Comparison of ENCODE assay signal across 23 cellular contexts in genomic region chr17:8066841-8067775, GRCh38. TPM values are rescaled to one million over a fixed set of nuclear protein-coding genes. Genes with fewer than 3 reads are reported as not detected.
DNase-seq lines count a peak whose midpoint lies in the region; ATAC-seq, FAIRE-seq and TF ChIP-seq lines count a peak whose summit lies in the region.
"Had no signal": no experiment of that assay in that cellular context is flagged by ENCODE, and none has a peak within 500 bp of the region (broad histone marks: within the 10 kb centered on the region; RNA-seq: fewer than 3 reads in every experiment).

No MANE protein-coding gene starts in this region.

- H3K4me1 ChIP-seq in foreskin keratinocyte (no peaks in the 10 kb centered on the region), adrenal gland (replicated peaks in 1 of 2) (no peaks in the 10 kb centered on the region)

- 75 to 79% (median 77%) methylated on average over 7 to 15 of the region's 15 CpGs for WGBS in adrenal gland, 4 donors

- ATAC-seq in foreskin keratinocyte, result peak; percentile 45
- ATAC-seq: GM12878 had no signal

- no peak for FAIRE-seq in GM12892 (lab: Jason Lieb, UNC)
- FAIRE-seq: GM12878 had no signal

- intact Hi-C loops in posterior vena cava (cut with DNase I), result no loop called here
- intact Hi-C loops in adrenal gland (cut with DNase I), result no loop called here

- peaks cover 52% of the 10 kb centered on the region for H3K27me3 ChIP-seq in H7 (ENCODE audit: control insufficient read depth, insufficient read depth, low read length)
- H3K27me3 ChIP-seq in foreskin keratinocyte, result peaks cover 66% of the 10 kb centered on the region
- peaks cover 15% of the 10 kb centered on the region for H3K27me3 ChIP-seq in adrenal gland

- H3K27ac ChIP-seq in VCaP, result peak overlapping the region; percentile 61
- no peak overlapping the region for H3K27ac ChIP-seq in foreskin keratinocyte
- no peak overlapping the region for H3K27ac ChIP-seq in adrenal gland
- H3K27ac ChIP-seq: GM23248, HL-60 had no signal

- no peak overlapping the region for H3K4me3 ChIP-seq in H7 (ENCODE audit: insufficient read depth, low read depth, low read length)
- no peak overlapping the region for H3K4me3 ChIP-seq in adrenal gland
- H3K4me3 ChIP-seq: BLaER1 treated with 17β-estradiol and CSF1 and Interleukin-3, amounts not matched to agents 10 nM and 100 nM; GM12878; GM23248; MG63; Peyer's patch had no signal

- TF ChIP-seq POLR2A in adrenal gland (IDR thresholded peaks at IDR 0.05) (no peak), GM12892 (IDR thresholded peaks at IDR 0.05; ENCODE audit: low read depth, low read length) (no peak)

- no peaks in the 10 kb centered on the region for H3K9me3 ChIP-seq in adrenal gland (replicated peaks in 1 of 3)
- H3K9me3 ChIP-seq: BLaER1 treated with 17β-estradiol and CSF1 and Interleukin-3, amounts not matched to agents 10 nM and 100 nM; MG63; Peyer's patch had no signal

- TF ChIP-seq CTCF in VCaP (conservative IDR thresholded peaks at IDR 0.05), result no peak
- TF ChIP-seq CTCF in foreskin keratinocyte (conservative IDR thresholded peaks at IDR 0.05), result no peak
- no peak for TF ChIP-seq CTCF in adrenal gland (IDR thresholded peaks at IDR 0.05)

- peak; percentile 67 for DNase-seq in H7
- peak in 1 of 2 donors; percentile 58 for DNase-seq in foreskin keratinocyte
- DNase-seq in posterior vena cava (ENCODE audit: low spot score), result peak; percentile 58
- no peak for DNase-seq in adrenal gland
- DNase-seq in stimulated activated CD4-positive, alpha-beta T cell treated with anti-CD3 and anti-CD28 coated beads, Interleukin-4, amount 100 ng/mL, for 1 hour, result no peak
- DNase-seq in AML-193 (lab: John Stamatoyannopoulos, UW), result no peak
- DNase-seq in GM12892 (ENCODE audit: insufficient read length), result no peak
- DNase-seq: DMS 273 treated with DMSO at 0.1 percent for 48 hours, GM23248, HFFc6, KG1, MG63, NCI-H1092 treated with DMSO at 0.1 percent for 48 hours, NCI-H1694, NCI-H2171, NCI-H774, Peyer's patch, SHP77 treated with DMSO at 0.1 percent for 48 hours had no signal

- H3K36me3 ChIP-seq in H7 (replicated peaks; ENCODE audit: control insufficient read depth, insufficient read depth, low read length) (no peaks in the 10 kb centered on the region), adrenal gland (replicated peaks in 1 of 2) (no peaks in the 10 kb centered on the region)
- H3K36me3 ChIP-seq: BLaER1 treated with 17β-estradiol and CSF1 and Interleukin-3, amounts not matched to agents 10 nM and 100 nM; MG63; Peyer's patch had no signal

RNA-seq across cellular contexts. Expression of gene ALOX12B, which starts 20.4 kb away (rescaled TPM):
- not detected in 2 replicates for total RNA-seq in H7 (2014; rRNA removed; shearing (Covaris generic))
- total RNA-seq in foreskin keratinocyte (0.25 and 0.31 TPM in 2 replicates), posterior vena cava (not detected), adrenal gland (not detected)
- polyA plus RNA-seq in foreskin keratinocyte (0.30 and 0.43 TPM in 2 replicates), adrenal gland (not detected)
- polyA plus RNA-seq in GM12892 (2012; ENCODE audit: missing spikeins), result not detected
- total RNA-seq: GM23248, HFFc6 had no signal
- polyA plus RNA-seq: GM23248 had no signal

RNA-seq across cellular contexts. Expression of gene ALOX15B, which starts 28.2 kb away (rescaled TPM):
- total RNA-seq in H7 (2014; rRNA removed; shearing (Covaris generic)), result not detected in 2 replicates
- 6.5 and 6.9 TPM in 2 replicates for total RNA-seq in foreskin keratinocyte
- polyA plus RNA-seq in foreskin keratinocyte, result 6.2 and 7.4 TPM in 2 replicates
- 1 to 10 TPM in 1 of 2 donors, under 1 TPM in 1; 0.48 to 3.3 TPM for total RNA-seq in posterior vena cava
- 1 to 10 TPM; 2.0 to 9.8 (median 4.6) TPM for total RNA-seq in adrenal gland
- polyA plus RNA-seq in adrenal gland, result 1 to 10 TPM; 1.1 to 5.8 (median 2.0) TPM
- not detected for polyA plus RNA-seq in GM12892 (2012; ENCODE audit: missing spikeins)
- total RNA-seq: GM12878, GM23248, HFFc6, NCI-H460 had no signal
- polyA plus RNA-seq: GM23248 had no signal

RNA-seq across cellular contexts. Expression of gene ALOXE3, which starts 51.2 kb away (rescaled TPM):
- not detected in 2 replicates for total RNA-seq in H7 (2014; rRNA removed; shearing (Covaris generic))
- total RNA-seq in foreskin keratinocyte, result 2.4 and 4.7 TPM in 2 replicates
- 4.0 and 8.4 TPM in 2 replicates for polyA plus RNA-seq in foreskin keratinocyte
- total RNA-seq in posterior vena cava, result not detected
- not detected for total RNA-seq in adrenal gland
- polyA plus RNA-seq in adrenal gland, result not detected
- polyA plus RNA-seq in GM12892 (2012; ENCODE audit: missing spikeins), result not detected
- total RNA-seq: GM12878, NCI-H460, Peyer's patch had no signal

RNA-seq across cellular contexts. Expression of gene HES7, which starts 56.8 kb away (rescaled TPM):
- 1.3 and 2.1 TPM in 2 replicates for total RNA-seq in H7 (2014; rRNA removed; shearing (Covaris generic))
- 1.0 and 1.1 TPM in 2 replicates for total RNA-seq in foreskin keratinocyte
- 2.6 and 2.8 TPM in 2 replicates for polyA plus RNA-seq in foreskin keratinocyte
- under 1 TPM in 1 of 2 donors, not detected in 1; 0.67 TPM for total RNA-seq in posterior vena cava
- total RNA-seq in adrenal gland, result under 1 TPM in 2 of 8 donors, not detected in 6; 0.29 to 0.34 TPM
- 1 to 10 TPM in 1 of 3 donors, under 1 TPM in 1, not detected in 1; 0.32 to 1.0 TPM for polyA plus RNA-seq in adrenal gland
- 0.21 TPM for polyA plus RNA-seq in GM12892 (2012; ENCODE audit: missing spikeins)
- total RNA-seq: GM23248, Peyer's patch had no signal
- polyA plus RNA-seq: GM23248 had no signal

Comparison
In these comparisons a context has a peak if more than half of its experiments do, and no peak if none do; other contexts are left out.
1. DNase-seq: peak in H7 (single experiment) and posterior vena cava (single experiment); none in adrenal gland (0 of 7), stimulated activated CD4-positive, alpha-beta T cell treated with anti-CD3 and anti-CD28 coated beads, Interleukin-4, amount 100 ng/mL, for 1 hour (single experiment), AML-193 (0 of 2) and GM12892 (single experiment).